Comparison of ENCODE assay signal across 11 cellular contexts in the genomic region with DNA sequence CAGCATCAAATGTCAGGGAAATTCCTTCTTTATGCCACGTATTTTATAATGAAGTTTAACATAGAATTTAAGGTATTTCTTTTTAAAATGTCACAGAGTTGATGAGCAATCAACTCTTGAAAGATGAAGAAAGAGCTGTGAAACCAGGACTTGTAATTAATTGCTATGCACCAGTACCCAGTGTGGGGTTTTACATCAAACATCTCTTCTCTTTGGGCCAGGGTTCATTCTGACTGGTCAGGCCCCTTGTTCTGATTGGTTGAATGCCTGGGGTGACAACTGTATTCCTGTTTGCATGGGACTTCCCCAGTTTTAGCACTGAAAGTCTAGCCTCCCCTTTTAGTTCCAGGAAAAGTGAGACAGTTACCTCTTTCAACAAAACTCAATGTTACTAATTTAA. TPM values are rescaled to one million over a fixed set of nuclear protein-coding genes. Genes with fewer than 3 reads are reported as not detected.
A peak's percentile ranks its signal among the peaks of the same experiment; 100 is the strongest.
DNase-seq lines count a peak whose midpoint lies in the region; ATAC-seq, FAIRE-seq and TF ChIP-seq lines count a peak whose summit lies in the region.
"Had no signal": no experiment of that assay in that cellular context is flagged by ENCODE, and none has a peak within 500 bp of the region (broad histone marks: within the 10 kb centered on the region; RNA-seq: fewer than 3 reads in every experiment).

No MANE protein-coding gene starts in this region.

- peaks cover 6% of the 10 kb centered on the region for H3K9me3 Mint-ChIP-seq in activated naive CD8-positive, alpha-beta T cell treated with anti-CD3 and anti-CD28 coated beads for 36 hours

- H3K27me3 Mint-ChIP-seq in activated naive CD8-positive, alpha-beta T cell treated with anti-CD3 and anti-CD28 coated beads for 36 hours = peaks cover 18% of the 10 kb centered on the region

- H3K4me1 Mint-ChIP-seq in activated naive CD8-positive, alpha-beta T cell treated with anti-CD3 and anti-CD28 coated beads for 36 hours = peaks cover 22% of the 10 kb centered on the region

- DNase-seq in GM12892 (ENCODE audit: insufficient read length) (peak; percentile 37), epidermal melanocyte (ENCODE audit: insufficient read length, low spot score) (no peak), SKM-1 (lab: John Stamatoyannopoulos, UW; ENCODE audit: unreplicated experiment) (no peak), NCI-H82 treated with DMSO at 0.1 percent for 48 hours (lab: John Stamatoyannopoulos, UW; ENCODE audit: unreplicated experiment) (no peak), H54 (ENCODE audit: insufficient read length, low spot score) (no peak)
- DNase-seq in activated naive CD8-positive, alpha-beta T cell treated with anti-CD3 and anti-CD28 coated beads for 36 hours = peak; percentile 70
- DNase-seq: endodermal cell, NCI-H1092 had no signal

- peaks cover 1% of the 10 kb centered on the region for H3K36me3 Mint-ChIP-seq in activated naive CD8-positive, alpha-beta T cell treated with anti-CD3 and anti-CD28 coated beads for 36 hours
- H3K36me3 Mint-ChIP-seq: mesothelial cell of epicardium had no signal

- ATAC-seq in GM19463 (IDR thresholded peaks at IDR 0.05; ENCODE audit: unreplicated experiment) = peak; percentile 95
- peak; percentile 97 for ATAC-seq in HG03095 (IDR thresholded peaks at IDR 0.05; ENCODE audit: unreplicated experiment)

- no peak overlapping the region for H3K4me3 Mint-ChIP-seq in activated naive CD8-positive, alpha-beta T cell treated with anti-CD3 and anti-CD28 coated beads for 36 hours
- H3K4me3 Mint-ChIP-seq: endodermal cell, mesothelial cell of epicardium had no signal

- peak overlapping the region; percentile 74 for H3K27ac Mint-ChIP-seq in activated naive CD8-positive, alpha-beta T cell treated with anti-CD3 and anti-CD28 coated beads for 36 hours
- H3K27ac Mint-ChIP-seq: endodermal cell had no signal

- TF ChIP-seq POLR2A in GM12892 (IDR thresholded peaks at IDR 0.05; ENCODE audit: low read depth, low read length) (no peak), H54 (IDR thresholded peaks at IDR 0.05; ENCODE audit: low read depth, low read length) (no peak)

- FAIRE-seq in GM12892 (lab: Jason Lieb, UNC) = peak; percentile 56
- FAIRE-seq in H54 (lab: Jason Lieb, UNC) = no peak

RNA-seq across cellular contexts. Expression of a gene that starts 40.1 kb away (rescaled TPM):
- 1.3 TPM for polyA plus RNA-seq in GM12892 (2012; ENCODE audit: missing spikeins)
- total RNA-seq in activated naive CD8-positive, alpha-beta T cell treated with anti-CD3 and anti-CD28 coated beads for 36 hours = under 1 TPM; 0.06 to 0.16 TPM

Comparison
In these comparisons a context has a peak if more than half of its experiments do, and no peak if none do; other contexts are left out.
1. DNase-seq: peak in GM12892 (single experiment) and activated naive CD8-positive, alpha-beta T cell treated with anti-CD3 and anti-CD28 coated beads for 36 hours (single experiment); none in epidermal melanocyte (single experiment), SKM-1 (single experiment), NCI-H82 treated with DMSO at 0.1 percent for 48 hours (single experiment) and H54 (single experiment).